ENCODE assay signal across 1 cellular context in genomic region chr11:68994161-68994890, GRCh38.
TF ChIP-seq lines count a peak whose summit lies in the region.

No MANE protein-coding gene starts in this region.

TF ChIP-seq in K562, 482 proteins besides CTCF, POLR2A, EP300 and RAD21 (continued from another document):
- TF ChIP-seq, protein P1, sequence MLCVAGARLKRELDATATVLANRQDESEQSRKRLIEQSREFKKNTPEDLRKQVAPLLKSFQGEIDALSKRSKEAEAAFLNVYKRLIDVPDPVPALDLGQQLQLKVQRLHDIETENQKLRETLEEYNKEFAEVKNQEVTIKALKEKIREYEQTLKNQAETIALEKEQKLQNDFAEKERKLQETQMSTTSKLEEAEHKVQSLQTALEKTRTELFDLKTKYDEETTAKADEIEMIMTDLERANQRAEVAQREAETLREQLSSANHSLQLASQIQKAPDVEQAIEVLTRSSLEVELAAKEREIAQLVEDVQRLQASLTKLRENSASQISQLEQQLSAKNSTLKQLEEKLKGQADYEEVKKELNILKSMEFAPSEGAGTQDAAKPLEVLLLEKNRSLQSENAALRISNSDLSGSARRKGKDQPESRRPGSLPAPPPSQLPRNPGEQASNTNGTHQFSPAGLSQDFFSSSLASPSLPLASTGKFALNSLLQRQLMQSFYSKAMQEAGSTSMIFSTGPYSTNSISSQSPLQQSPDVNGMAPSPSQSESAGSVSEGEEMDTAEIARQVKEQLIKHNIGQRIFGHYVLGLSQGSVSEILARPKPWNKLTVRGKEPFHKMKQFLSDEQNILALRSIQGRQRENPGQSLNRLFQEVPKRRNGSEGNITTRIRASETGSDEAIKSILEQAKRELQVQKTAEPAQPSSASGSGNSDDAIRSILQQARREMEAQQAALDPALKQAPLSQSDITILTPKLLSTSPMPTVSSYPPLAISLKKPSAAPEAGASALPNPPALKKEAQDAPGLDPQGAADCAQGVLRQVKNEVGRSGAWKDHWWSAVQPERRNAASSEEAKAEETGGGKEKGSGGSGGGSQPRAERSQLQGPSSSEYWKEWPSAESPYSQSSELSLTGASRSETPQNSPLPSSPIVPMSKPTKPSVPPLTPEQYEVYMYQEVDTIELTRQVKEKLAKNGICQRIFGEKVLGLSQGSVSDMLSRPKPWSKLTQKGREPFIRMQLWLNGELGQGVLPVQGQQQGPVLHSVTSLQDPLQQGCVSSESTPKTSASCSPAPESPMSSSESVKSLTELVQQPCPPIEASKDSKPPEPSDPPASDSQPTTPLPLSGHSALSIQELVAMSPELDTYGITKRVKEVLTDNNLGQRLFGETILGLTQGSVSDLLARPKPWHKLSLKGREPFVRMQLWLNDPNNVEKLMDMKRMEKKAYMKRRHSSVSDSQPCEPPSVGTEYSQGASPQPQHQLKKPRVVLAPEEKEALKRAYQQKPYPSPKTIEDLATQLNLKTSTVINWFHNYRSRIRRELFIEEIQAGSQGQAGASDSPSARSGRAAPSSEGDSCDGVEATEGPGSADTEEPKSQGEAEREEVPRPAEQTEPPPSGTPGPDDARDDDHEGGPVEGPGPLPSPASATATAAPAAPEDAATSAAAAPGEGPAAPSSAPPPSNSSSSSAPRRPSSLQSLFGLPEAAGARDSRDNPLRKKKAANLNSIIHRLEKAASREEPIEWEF (CRISPR knock-in tag; IDR thresholded peaks at IDR 0.05): no peak
